1 cellular context compared by ENCODE assay signal in the genomic region with DNA sequence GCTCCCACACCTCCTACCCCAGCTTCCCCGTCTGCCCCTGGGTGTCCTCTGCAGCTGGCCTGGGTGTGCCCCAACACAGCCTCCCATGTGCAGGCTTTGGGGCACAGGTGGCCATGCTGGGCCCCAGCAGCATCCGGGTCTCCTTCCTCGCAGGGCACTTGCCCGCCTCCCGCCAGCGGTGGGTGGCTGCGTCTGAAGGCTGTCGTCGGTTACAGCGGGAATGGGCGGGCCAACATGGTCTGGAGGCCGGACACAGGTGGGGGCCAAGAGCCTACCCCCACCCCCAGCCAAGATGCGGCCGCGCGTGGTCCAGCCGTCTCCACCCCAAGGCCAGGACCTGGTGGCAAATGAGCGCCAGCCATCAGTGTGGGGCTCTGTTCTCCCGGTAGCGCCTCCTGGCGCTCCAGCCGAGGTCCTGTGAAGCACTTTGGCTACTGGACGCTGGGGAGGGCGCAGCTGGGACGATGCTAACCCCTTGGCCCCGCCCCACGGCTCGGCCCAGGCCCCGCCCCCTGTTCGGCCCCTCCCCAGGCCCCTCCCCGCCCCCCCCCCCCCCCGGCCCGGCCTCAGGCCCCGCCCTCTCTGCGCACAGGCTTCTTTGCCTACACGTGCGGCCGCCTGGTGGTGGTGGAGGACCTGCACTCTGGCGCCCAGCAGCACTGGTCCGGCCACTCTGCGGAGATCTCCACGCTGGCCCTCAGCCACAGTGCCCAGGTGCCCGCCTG.
TF ChIP-seq lines count a peak whose summit lies in the region.

No MANE protein-coding gene starts in this region.

TF ChIP-seq in K562, 482 proteins besides CTCF, POLR2A, EP300 and RAD21 (continued from another document and continues in another):
- TF ChIP-seq, protein P1, sequence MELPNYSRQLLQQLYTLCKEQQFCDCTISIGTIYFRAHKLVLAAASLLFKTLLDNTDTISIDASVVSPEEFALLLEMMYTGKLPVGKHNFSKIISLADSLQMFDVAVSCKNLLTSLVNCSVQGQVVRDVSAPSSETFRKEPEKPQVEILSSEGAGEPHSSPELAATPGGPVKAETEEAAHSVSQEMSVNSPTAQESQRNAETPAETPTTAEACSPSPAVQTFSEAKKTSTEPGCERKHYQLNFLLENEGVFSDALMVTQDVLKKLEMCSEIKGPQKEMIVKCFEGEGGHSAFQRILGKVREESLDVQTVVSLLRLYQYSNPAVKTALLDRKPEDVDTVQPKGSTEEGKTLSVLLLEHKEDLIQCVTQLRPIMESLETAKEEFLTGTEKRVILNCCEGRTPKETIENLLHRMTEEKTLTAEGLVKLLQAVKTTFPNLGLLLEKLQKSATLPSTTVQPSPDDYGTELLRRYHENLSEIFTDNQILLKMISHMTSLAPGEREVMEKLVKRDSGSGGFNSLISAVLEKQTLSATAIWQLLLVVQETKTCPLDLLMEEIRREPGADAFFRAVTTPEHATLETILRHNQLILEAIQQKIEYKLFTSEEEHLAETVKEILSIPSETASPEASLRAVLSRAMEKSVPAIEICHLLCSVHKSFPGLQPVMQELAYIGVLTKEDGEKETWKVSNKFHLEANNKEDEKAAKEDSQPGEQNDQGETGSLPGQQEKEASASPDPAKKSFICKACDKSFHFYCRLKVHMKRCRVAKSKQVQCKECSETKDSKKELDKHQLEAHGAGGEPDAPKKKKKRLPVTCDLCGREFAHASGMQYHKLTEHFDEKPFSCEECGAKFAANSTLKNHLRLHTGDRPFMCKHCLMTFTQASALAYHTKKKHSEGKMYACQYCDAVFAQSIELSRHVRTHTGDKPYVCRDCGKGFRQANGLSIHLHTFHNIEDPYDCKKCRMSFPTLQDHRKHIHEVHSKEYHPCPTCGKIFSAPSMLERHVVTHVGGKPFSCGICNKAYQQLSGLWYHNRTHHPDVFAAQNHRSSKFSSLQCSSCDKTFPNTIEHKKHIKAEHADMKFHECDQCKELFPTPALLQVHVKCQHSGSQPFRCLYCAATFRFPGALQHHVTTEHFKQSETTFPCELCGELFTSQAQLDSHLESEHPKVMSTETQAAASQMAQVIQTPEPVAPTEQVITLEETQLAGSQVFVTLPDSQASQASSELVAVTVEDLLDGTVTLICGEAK (IDR thresholded peaks at IDR 0.05): no peak
- TF ChIP-seq, protein P1 (CRISPR knock-in tag; IDR thresholded peaks at IDR 0.05): no peak
- TF ChIP-seq RFX7 (CRISPR knock-in tag; IDR thresholded peaks at IDR 0.05): no peak
- TF ChIP-seq GTF2A2 (tag; IDR thresholded peaks at IDR 0.05): no peak
- no peak; the same call in 1 of the 2 replicates for TF ChIP-seq EP400 (IDR thresholded peaks at IDR 0.05)
- TF ChIP-seq, protein P2, sequence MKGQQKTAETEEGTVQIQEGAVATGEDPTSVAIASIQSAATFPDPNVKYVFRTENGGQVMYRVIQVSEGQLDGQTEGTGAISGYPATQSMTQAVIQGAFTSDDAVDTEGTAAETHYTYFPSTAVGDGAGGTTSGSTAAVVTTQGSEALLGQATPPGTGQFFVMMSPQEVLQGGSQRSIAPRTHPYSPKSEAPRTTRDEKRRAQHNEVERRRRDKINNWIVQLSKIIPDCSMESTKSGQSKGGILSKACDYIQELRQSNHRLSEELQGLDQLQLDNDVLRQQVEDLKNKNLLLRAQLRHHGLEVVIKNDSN (CRISPR knock-in tag; IDR thresholded peaks at IDR 0.05): peak; percentile 50; the same call in 1 of the 2 replicates
- TF ChIP-seq SMARCE1 (IDR thresholded peaks at IDR 0.05): no peak
- TF ChIP-seq RB1 (IDR thresholded peaks at IDR 0.05; ENCODE audit: low read depth): peak; percentile 83
- no peak for TF ChIP-seq ZNF347 (CRISPR knock-in tag; IDR thresholded peaks at IDR 0.05; ENCODE audit: low read depth)
- 0 out of 2 replicates have a peak, but pooled peaks have one; percentile 54 for TF ChIP-seq CBX1 (IDR thresholded peaks at IDR 0.05; ENCODE audit: low read depth)
- TF ChIP-seq MEF2D (tag; conservative IDR thresholded peaks at IDR 0.05; ENCODE audit: low read depth): no peak
- no peak for TF ChIP-seq CBX8 (IDR thresholded peaks at IDR 0.05; ENCODE audit: borderline replicate concordance, extremely low read depth, low read depth, low read length, poor library complexity, severe bottlenecking)
- no peak for TF ChIP-seq PHTF2 (CRISPR knock-in tag; IDR thresholded peaks at IDR 0.05)
- no peak for TF ChIP-seq TFAM (CRISPR knock-in tag; conservative IDR thresholded peaks at IDR 0.05)
- no peak for TF ChIP-seq NBN (IDR thresholded peaks at IDR 0.05; ENCODE audit: low read depth)
- TF ChIP-seq CREBBP (IDR thresholded peaks at IDR 0.05; ENCODE audit: low read depth, low read length): no peak
- TF ChIP-seq HDAC8 (tag; IDR thresholded peaks at IDR 0.05): no peak
- TF ChIP-seq CREB1 (IDR thresholded peaks at IDR 0.05): peak; percentile 40; the same call in 1 of the 2 replicates
- TF ChIP-seq CREB1 (CRISPR knock-in tag; IDR thresholded peaks at IDR 0.05): no peak; the same call in 1 of the 2 replicates
- no peak for TF ChIP-seq KLF1 (tag; IDR thresholded peaks at IDR 0.05)
- TF ChIP-seq, protein P3, sequence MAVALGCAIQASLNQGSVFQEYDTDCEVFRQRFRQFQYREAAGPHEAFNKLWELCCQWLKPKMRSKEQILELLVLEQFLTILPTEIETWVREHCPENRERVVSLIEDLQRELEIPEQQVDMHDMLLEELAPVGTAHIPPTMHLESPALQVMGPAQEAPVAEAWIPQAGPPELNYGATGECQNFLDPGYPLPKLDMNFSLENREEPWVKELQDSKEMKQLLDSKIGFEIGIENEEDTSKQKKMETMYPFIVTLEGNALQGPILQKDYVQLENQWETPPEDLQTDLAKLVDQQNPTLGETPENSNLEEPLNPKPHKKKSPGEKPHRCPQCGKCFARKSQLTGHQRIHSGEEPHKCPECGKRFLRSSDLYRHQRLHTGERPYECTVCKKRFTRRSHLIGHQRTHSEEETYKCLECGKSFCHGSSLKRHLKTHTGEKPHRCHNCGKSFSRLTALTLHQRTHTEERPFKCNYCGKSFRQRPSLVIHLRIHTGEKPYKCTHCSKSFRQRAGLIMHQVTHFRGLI (CRISPR knock-in tag; IDR thresholded peaks at IDR 0.05): no peak
- no peak for TF ChIP-seq GABPB2 (CRISPR knock-in tag; conservative IDR thresholded peaks at IDR 0.05)
- TF ChIP-seq, protein P4, sequence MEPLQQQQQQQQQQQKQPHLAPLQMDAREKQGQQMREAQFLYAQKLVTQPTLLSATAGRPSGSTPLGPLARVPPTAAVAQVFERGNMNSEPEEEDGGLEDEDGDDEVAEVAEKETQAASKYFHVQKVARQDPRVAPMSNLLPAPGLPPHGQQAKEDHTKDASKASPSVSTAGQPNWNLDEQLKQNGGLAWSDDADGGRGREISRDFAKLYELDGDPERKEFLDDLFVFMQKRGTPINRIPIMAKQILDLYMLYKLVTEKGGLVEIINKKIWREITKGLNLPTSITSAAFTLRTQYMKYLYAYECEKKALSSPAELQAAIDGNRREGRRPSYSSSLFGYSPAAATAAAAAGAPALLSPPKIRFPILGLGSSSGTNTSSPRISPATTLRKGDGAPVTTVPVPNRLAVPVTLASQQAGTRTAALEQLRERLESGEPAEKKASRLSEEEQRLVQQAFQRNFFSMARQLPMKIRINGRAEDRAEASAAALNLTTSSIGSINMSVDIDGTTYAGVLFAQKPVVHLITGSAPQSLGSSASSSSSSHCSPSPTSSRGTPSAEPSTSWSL (CRISPR knock-in tag; IDR thresholded peaks at IDR 0.05; ENCODE audit: borderline replicate concordance): no peak
- TF ChIP-seq, protein P5, sequence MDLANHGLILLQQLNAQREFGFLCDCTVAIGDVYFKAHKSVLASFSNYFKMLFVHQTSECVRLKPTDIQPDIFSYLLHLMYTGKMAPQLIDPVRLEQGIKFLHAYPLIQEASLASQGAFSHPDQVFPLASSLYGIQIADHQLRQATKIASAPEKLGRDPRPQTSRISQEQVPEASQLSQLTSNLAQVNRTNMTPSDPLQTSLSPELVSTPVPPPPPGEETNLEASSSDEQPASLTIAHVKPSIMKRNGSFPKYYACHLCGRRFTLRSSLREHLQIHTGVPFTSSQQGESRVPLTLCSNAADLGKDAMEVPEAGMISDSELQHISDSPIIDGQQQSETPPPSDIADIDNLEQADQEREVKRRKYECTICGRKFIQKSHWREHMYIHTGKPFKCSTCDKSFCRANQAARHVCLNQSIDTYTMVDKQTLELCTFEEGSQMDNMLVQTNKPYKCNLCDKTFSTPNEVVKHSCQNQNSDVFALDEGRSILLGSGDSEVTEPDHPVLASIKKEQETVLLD (IDR thresholded peaks at IDR 0.05): peak; percentile 76; the same call in 1 of the 2 replicates
- no peak for TF ChIP-seq RAD51 (IDR thresholded peaks at IDR 0.05; ENCODE audit: borderline replicate concordance, low read depth)
- no peak for TF ChIP-seq PHB2 (IDR thresholded peaks at IDR 0.05; ENCODE audit: low read depth)
- TF ChIP-seq PRMT5 (CRISPR knock-in tag; IDR thresholded peaks at IDR 0.05): no peak
- TF ChIP-seq, protein P6, sequence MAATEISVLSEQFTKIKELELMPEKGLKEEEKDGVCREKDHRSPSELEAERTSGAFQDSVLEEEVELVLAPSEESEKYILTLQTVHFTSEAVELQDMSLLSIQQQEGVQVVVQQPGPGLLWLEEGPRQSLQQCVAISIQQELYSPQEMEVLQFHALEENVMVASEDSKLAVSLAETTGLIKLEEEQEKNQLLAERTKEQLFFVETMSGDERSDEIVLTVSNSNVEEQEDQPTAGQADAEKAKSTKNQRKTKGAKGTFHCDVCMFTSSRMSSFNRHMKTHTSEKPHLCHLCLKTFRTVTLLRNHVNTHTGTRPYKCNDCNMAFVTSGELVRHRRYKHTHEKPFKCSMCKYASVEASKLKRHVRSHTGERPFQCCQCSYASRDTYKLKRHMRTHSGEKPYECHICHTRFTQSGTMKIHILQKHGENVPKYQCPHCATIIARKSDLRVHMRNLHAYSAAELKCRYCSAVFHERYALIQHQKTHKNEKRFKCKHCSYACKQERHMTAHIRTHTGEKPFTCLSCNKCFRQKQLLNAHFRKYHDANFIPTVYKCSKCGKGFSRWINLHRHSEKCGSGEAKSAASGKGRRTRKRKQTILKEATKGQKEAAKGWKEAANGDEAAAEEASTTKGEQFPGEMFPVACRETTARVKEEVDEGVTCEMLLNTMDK (IDR thresholded peaks at IDR 0.05; ENCODE audit: borderline replicate concordance, insufficient read depth, low read depth, low read length, poor library complexity, severe bottlenecking): peak; percentile 90
- TF ChIP-seq C11orf30 (IDR thresholded peaks at IDR 0.05; ENCODE audit: low read depth): no peak
- TF ChIP-seq PTBP1 (IDR thresholded peaks at IDR 0.05; ENCODE audit: low read depth, low read length): no peak
- TF ChIP-seq, protein P7, sequence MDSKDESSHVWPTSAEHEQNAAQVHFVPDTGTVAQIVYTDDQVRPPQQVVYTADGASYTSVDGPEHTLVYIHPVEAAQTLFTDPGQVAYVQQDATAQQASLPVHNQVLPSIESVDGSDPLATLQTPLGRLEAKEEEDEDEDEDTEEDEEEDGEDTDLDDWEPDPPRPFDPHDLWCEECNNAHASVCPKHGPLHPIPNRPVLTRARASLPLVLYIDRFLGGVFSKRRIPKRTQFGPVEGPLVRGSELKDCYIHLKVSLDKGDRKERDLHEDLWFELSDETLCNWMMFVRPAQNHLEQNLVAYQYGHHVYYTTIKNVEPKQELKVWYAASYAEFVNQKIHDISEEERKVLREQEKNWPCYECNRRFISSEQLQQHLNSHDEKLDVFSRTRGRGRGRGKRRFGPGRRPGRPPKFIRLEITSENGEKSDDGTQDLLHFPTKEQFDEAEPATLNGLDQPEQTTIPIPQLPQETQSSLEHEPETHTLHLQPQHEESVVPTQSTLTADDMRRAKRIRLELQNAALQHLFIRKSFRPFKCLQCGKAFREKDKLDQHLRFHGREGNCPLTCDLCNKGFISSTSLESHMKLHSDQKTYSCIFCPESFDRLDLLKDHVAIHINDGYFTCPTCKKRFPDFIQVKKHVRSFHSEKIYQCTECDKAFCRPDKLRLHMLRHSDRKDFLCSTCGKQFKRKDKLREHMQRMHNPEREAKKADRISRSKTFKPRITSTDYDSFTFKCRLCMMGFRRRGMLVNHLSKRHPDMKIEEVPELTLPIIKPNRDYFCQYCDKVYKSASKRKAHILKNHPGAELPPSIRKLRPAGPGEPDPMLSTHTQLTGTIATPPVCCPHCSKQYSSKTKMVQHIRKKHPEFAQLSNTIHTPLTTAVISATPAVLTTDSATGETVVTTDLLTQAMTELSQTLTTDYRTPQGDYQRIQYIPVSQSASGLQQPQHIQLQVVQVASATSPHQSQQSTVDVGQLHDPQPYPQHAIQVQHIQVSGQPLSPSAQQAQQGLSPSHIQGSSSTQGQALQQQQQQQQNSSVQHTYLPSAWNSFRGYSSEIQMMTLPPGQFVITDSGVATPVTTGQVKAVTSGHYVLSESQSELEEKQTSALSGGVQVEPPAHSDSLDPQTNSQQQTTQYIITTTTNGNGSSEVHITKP (IDR thresholded peaks at IDR 0.05; ENCODE audit: partially characterized antibody): no peak
- TF ChIP-seq MTA1 (IDR thresholded peaks at IDR 0.05; ENCODE audit: borderline replicate concordance): no peak
- TF ChIP-seq, protein P8, sequence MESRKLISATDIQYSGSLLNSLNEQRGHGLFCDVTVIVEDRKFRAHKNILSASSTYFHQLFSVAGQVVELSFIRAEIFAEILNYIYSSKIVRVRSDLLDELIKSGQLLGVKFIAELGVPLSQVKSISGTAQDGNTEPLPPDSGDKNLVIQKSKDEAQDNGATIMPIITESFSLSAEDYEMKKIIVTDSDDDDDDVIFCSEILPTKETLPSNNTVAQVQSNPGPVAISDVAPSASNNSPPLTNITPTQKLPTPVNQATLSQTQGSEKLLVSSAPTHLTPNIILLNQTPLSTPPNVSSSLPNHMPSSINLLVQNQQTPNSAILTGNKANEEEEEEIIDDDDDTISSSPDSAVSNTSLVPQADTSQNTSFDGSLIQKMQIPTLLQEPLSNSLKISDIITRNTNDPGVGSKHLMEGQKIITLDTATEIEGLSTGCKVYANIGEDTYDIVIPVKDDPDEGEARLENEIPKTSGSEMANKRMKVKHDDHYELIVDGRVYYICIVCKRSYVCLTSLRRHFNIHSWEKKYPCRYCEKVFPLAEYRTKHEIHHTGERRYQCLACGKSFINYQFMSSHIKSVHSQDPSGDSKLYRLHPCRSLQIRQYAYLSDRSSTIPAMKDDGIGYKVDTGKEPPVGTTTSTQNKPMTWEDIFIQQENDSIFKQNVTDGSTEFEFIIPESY (CRISPR knock-in tag; IDR thresholded peaks at IDR 0.05): peak; percentile 99
